ENCODE assay signal across 8 cellular contexts in genomic region chr9:33446507-33447403, GRCh38. TPM values are rescaled to one million over a fixed set of nuclear protein-coding genes. Genes with fewer than 3 reads are reported as not detected.
DNase-seq lines count a peak whose midpoint lies in the region; ATAC-seq, FAIRE-seq and TF ChIP-seq lines count a peak whose summit lies in the region.

No MANE protein-coding gene starts in this region.

- H3K27me3 ChIP-seq in GM23248 (replicated peaks; ENCODE audit: insufficient read depth), result no peaks in the 10 kb centered on the region
- no peaks in the 10 kb centered on the region for H3K27me3 ChIP-seq in Karpas-422 (ENCODE audit: low read length)
- peaks cover 0 to 1% of the 10 kb centered on the region in 2 donors for H3K27me3 ChIP-seq in mucosa of rectum (ENCODE audit: control insufficient read depth in 2 of 2, insufficient read depth in 2 of 2, low read length in 2 of 2)

- DNase-seq in GM03348 (ENCODE audit: low spot score) (peak; percentile 79), GM23248 (peak; percentile 70), Karpas-422 (no peak), D721Med (ENCODE audit: insufficient read length, low spot score) (no peak)
- peak; percentile 50 for DNase-seq in effector CD4-positive, alpha-beta T cell
- DNase-seq in stimulated activated naive CD4-positive, alpha-beta T cell (lab: John Stamatoyannopoulos, UW), result peak; percentile 36 to 74 (median 64)

- no peak overlapping the region for H3K27ac ChIP-seq in GM23248
- H3K27ac ChIP-seq in Karpas-422 (ENCODE audit: low read length), result no peak overlapping the region
- H3K27ac ChIP-seq in mucosa of rectum (ENCODE audit: low read depth in 2 of 2, low read length in 2 of 2), result peak overlapping the region; percentile 50 to 73

- peak; percentile 82 to 83 for ATAC-seq in activated CD4-positive, CD25-positive, alpha-beta regulatory T cell treated with anti-CD3 and anti-CD28 coated beads, Interleukin-2, amount 50 U/mL, for 24 hours

- H3K9ac ChIP-seq in GM23248, result 0 out of 2 replicates have a peak overlapping the region, but pooled peaks have one; percentile 22
- no peak overlapping the region for H3K9ac ChIP-seq in Karpas-422 (ENCODE audit: low read length)
- peak overlapping the region; percentile 39 to 76 for H3K9ac ChIP-seq in mucosa of rectum (ENCODE audit: low read depth in 1 of 2, low read length in 2 of 2)

- no peak for TF ChIP-seq CTCF in D721Med (IDR thresholded peaks at IDR 0.05; ENCODE audit: insufficient read depth, missing control alignments)

- H3K4me1 ChIP-seq in GM23248 (ENCODE audit: insufficient read depth) (peaks cover 6% of the 10 kb centered on the region; the same call in 1 of the 2 replicates), Karpas-422 (ENCODE audit: low read length) (no peaks in the 10 kb centered on the region), mucosa of rectum (ENCODE audit: control insufficient read depth in 2 of 2, insufficient read depth in 2 of 2, low read length in 2 of 2) (peaks cover 13 to 19% of the 10 kb centered on the region in 2 donors)

- no peaks in the 10 kb centered on the region for H3K79me2 ChIP-seq in GM23248 (ENCODE audit: insufficient read depth)
- no peaks in the 10 kb centered on the region for H3K79me2 ChIP-seq in Karpas-422 (ENCODE audit: low read length)

- no peak for FAIRE-seq in D721Med (lab: Jason Lieb, UNC)

- no peaks in the 10 kb centered on the region for H3K9me2 ChIP-seq in GM23248 (ENCODE audit: insufficient read depth)
- H3K9me2 ChIP-seq in Karpas-422 (replicated peaks; ENCODE audit: insufficient read depth, low read length), result no peaks in the 10 kb centered on the region

- H3K4me2 ChIP-seq in GM23248 (ENCODE audit: unreplicated experiment) (peak overlapping the region; percentile 73), Karpas-422 (ENCODE audit: low read depth, low read length, poor library complexity, severe bottlenecking) (peak overlapping the region; percentile 26)

- H2AFZ ChIP-seq in GM23248, result peak overlapping the region; percentile 76
- H2AFZ ChIP-seq in Karpas-422 (ENCODE audit: low read length), result no peak overlapping the region

- WGBS in GM23248 (ENCODE audit: low coverage in 1 of 2, low lambda C conversion rate in 2 of 2, missing lambda C conversion rate in 2 of 2), 2 experiments, result 40 to 41% methylated on average over 21 of the region's 21 CpGs

- in situ Hi-C loops in GM23248 (cut with MboI), result no loop called here

- H3K36me3 ChIP-seq in GM23248 (ENCODE audit: low read depth), result no peaks in the 10 kb centered on the region
- H3K36me3 ChIP-seq in Karpas-422 (ENCODE audit: insufficient read depth, low read length), result no peaks in the 10 kb centered on the region
- peaks cover 0 to 3% of the 10 kb centered on the region in 2 donors for H3K36me3 ChIP-seq in mucosa of rectum (ENCODE audit: control insufficient read depth in 2 of 2, insufficient read depth in 2 of 2, low read length in 2 of 2)

- no peaks in the 10 kb centered on the region for H3K9me3 ChIP-seq in GM23248 (ENCODE audit: low read depth)
- no peaks in the 10 kb centered on the region for H3K9me3 ChIP-seq in Karpas-422 (ENCODE audit: low read length)
- H3K9me3 ChIP-seq in mucosa of rectum (ENCODE audit: control insufficient read depth in 2 of 2, low read length in 2 of 2), result no peaks in the 10 kb centered on the region

- H3K4me3 ChIP-seq in GM23248, result peak overlapping the region; percentile 71
- no peak overlapping the region for H3K4me3 ChIP-seq in Karpas-422 (ENCODE audit: low read length)
- peak overlapping the region; percentile 60 to 76 for H3K4me3 ChIP-seq in mucosa of rectum (ENCODE audit: low read length in 2 of 2)

- no peaks in the 10 kb centered on the region for H3F3A ChIP-seq in GM23248 (ENCODE audit: insufficient read depth)

- no peaks in the 10 kb centered on the region for H4K20me1 ChIP-seq in GM23248 (ENCODE audit: insufficient read depth)
- H4K20me1 ChIP-seq in Karpas-422 (ENCODE audit: insufficient read depth, low read depth, low read length), result no peaks in the 10 kb centered on the region

RNA-seq across cellular contexts. Expression of gene AQP3, which starts 0.6 kb away (rescaled TPM):
- total RNA-seq in GM23248 (2014; rRNA removed; shearing (Covaris generic)), result not detected in 2 replicates
- polyA plus RNA-seq in GM23248 (2016; fragmentation: Nextera tagmentation; extraction: Ambion mirVana), result 0.19 and 0.29 TPM in 2 replicates
- total RNA-seq in Karpas-422 (2014; rRNA removed; shearing (Covaris generic); ENCODE audit: low replicate concordance), result not detected in 2 replicates

RNA-seq across cellular contexts. Expression of gene NOL6, which starts 27.0 kb away (rescaled TPM):
- 27.9 and 31.2 TPM in 2 replicates for total RNA-seq in GM23248 (2014; rRNA removed; shearing (Covaris generic))
- 18.0 and 19.4 TPM in 2 replicates for polyA plus RNA-seq in GM23248 (2016; fragmentation: Nextera tagmentation; extraction: Ambion mirVana)
- total RNA-seq in Karpas-422 (2014; rRNA removed; shearing (Covaris generic); ENCODE audit: low replicate concordance), result 18.6 and 19.7 TPM in 2 replicates

RNA-seq across cellular contexts. Expression of gene AQP7, which starts 44.4 kb away (rescaled TPM):
- not detected in 2 replicates for total RNA-seq in GM23248 (2014; rRNA removed; shearing (Covaris generic))
- polyA plus RNA-seq in GM23248 (2016; fragmentation: Nextera tagmentation; extraction: Ambion mirVana), result not detected in 2 replicates
- not detected in 2 replicates for total RNA-seq in Karpas-422 (2014; rRNA removed; shearing (Covaris generic); ENCODE audit: low replicate concordance)

Comparison
In these comparisons a context has a peak if more than half of its experiments do, and no peak if none do; other contexts are left out.
1. DNase-seq: peak in GM03348 (single experiment), GM23248 (single experiment), effector CD4-positive, alpha-beta T cell (single experiment) and stimulated activated naive CD4-positive, alpha-beta T cell (6 of 6); none in Karpas-422 (single experiment) and D721Med (single experiment).
2. H3K27ac ChIP-seq: peak in mucosa of rectum (2 of 2); none in GM23248 (single experiment) and Karpas-422 (single experiment).